In genomic region chrX:101686574-101686973, GRCh38 we compare ENCODE assay signal across 21 cellular contexts.
"Had no signal": no experiment of that assay in that cellular context is flagged by ENCODE, and none has a peak within 500 bp of the region (broad histone marks: within the 10 kb centered on the region; RNA-seq: fewer than 3 reads in every experiment).

No MANE protein-coding gene starts in this region.

- H3K36me3 Mint-ChIP-seq: activated naive CD4-positive, alpha-beta T cell treated with anti-CD3 and anti-CD28 coated beads, Interleukin-2, amount 10 ng/mL, durations not matched to agents 7 days and 5 days; activated naive CD8-positive, alpha-beta T cell treated with anti-CD3 and anti-CD28 coated beads for 36 hours had no signal

- H3K4me3 Mint-ChIP-seq: activated CD4-positive, alpha-beta memory T cell treated with anti-CD3 and anti-CD28 coated beads, Interleukin-2, amount 10 ng/mL, durations not matched to agents 7 days and 5 days; activated CD4-positive, alpha-beta T cell treated with anti-CD3 and anti-CD28 coated beads for 36 hours; activated naive CD4-positive, alpha-beta T cell treated with anti-CD3 and anti-CD28 coated beads, Interleukin-2, amount 10 ng/mL, durations not matched to agents 7 days and 5 days; activated naive CD8-positive, alpha-beta T cell treated with anti-CD3 and anti-CD28 coated beads for 36 hours; activated T-cell treated with anti-CD3 and anti-CD28 coated beads, Interleukin-2, amount 50 U/mL, for 72 hours had no signal

- ATAC-seq: activated CD4-positive, alpha-beta T cell treated with anti-CD3 and anti-CD28 coated beads for 36 hours; activated T-cell treated with anti-CD3 and anti-CD28 coated beads, Interleukin-2, amount 50 U/mL, for 72 hours had no signal

- H3K9me2 ChIP-seq: SK-N-SH had no signal

- H3K27me3 Mint-ChIP-seq: activated CD4-positive, alpha-beta T cell treated with anti-CD3 and anti-CD28 coated beads for 36 hours; activated naive CD8-positive, alpha-beta T cell treated with anti-CD3 and anti-CD28 coated beads for 36 hours had no signal

- DNase-seq: activated CD4-positive, alpha-beta memory T cell treated with anti-CD3 and anti-CD28 coated beads, Interleukin-2, amount 10 ng/mL, durations not matched to agents 7 days and 5 days; activated CD4-positive, alpha-beta T cell treated with anti-CD3 and anti-CD28 coated beads for 36 hours; activated CD4-positive, alpha-beta T cell treated with anti-CD3 and anti-CD28 coated beads, Interleukin-2, amount 50 U/mL, for 1 hour; activated gamma-delta T cell treated with Interleukin-2 at 50 U/mL for 16 hours; activated naive CD4-positive, alpha-beta T cell treated with anti-CD3 and anti-CD28 coated beads, Interleukin-2, amount 10 ng/mL, durations not matched to agents 7 days and 5 days; activated naive CD8-positive, alpha-beta T cell treated with anti-CD3 and anti-CD28 coated beads for 36 hours; activated T-cell treated with anti-CD3 and anti-CD28 coated beads, Interleukin-2, amount 50 U/mL, for 72 hours; Kasumi-1; NCI-H1105 treated with DMSO at 0.1 percent for 48 hours; NCI-H1436 treated with DMSO at 0.1 percent for 48 hours; NCI-H187; NCI-H2081; NCI-H446; Peyer's patch; Right ventricle myocardium superior; SJCRH30; SK-N-SH; T-helper 1 cell had no signal

- H3K9me3 ChIP-seq: Peyer's patch, SJCRH30, SK-N-SH had no signal

- H3K36me3 ChIP-seq: Peyer's patch, SJCRH30 had no signal

- H3K4me3 ChIP-seq: Peyer's patch, SJCRH30 had no signal

- H3K9me3 Mint-ChIP-seq: activated CD4-positive, alpha-beta memory T cell treated with anti-CD3 and anti-CD28 coated beads, Interleukin-2, amount 10 ng/mL, durations not matched to agents 7 days and 5 days; activated naive CD4-positive, alpha-beta T cell treated with anti-CD3 and anti-CD28 coated beads, Interleukin-2, amount 10 ng/mL, durations not matched to agents 7 days and 5 days; activated naive CD8-positive, alpha-beta T cell treated with anti-CD3 and anti-CD28 coated beads for 36 hours; activated T-cell treated with anti-CD3 and anti-CD28 coated beads, Interleukin-2, amount 50 U/mL, for 72 hours; activated T-helper 2 cell treated with anti-CD3 and anti-CD28 coated beads, Interferon-gamma antibody, Interleukin-2, Interleukin-4, amounts not matched to agents 10 μg/mL and 5 μg/mL and 100 μg/mL, durations not matched to agents 14 hours and 24 hours and 36 hours had no signal

- H3K9ac ChIP-seq: SK-N-SH had no signal

- H3K27me3 ChIP-seq: Peyer's patch, SJCRH30 had no signal

- H3K4me1 Mint-ChIP-seq: activated CD4-positive, alpha-beta memory T cell treated with anti-CD3 and anti-CD28 coated beads, Interleukin-2, amount 10 ng/mL, durations not matched to agents 7 days and 5 days had no signal

- H3K4me1 ChIP-seq: Peyer's patch, SJCRH30 had no signal

- H3K27ac ChIP-seq: Peyer's patch, RWPE1, SJCRH30, VCaP had no signal

- H3K4me2 ChIP-seq: SK-N-SH had no signal

- H3K27ac Mint-ChIP-seq: activated CD4-positive, alpha-beta memory T cell treated with anti-CD3 and anti-CD28 coated beads, Interleukin-2, amount 10 ng/mL, durations not matched to agents 7 days and 5 days; activated CD4-positive, alpha-beta T cell treated with anti-CD3 and anti-CD28 coated beads for 36 hours; activated naive CD4-positive, alpha-beta T cell treated with anti-CD3 and anti-CD28 coated beads, Interleukin-2, amount 10 ng/mL, durations not matched to agents 7 days and 5 days; activated naive CD8-positive, alpha-beta T cell treated with anti-CD3 and anti-CD28 coated beads for 36 hours; activated T-cell treated with anti-CD3 and anti-CD28 coated beads, Interleukin-2, amount 50 U/mL, for 72 hours; activated T-helper 2 cell treated with anti-CD3 and anti-CD28 coated beads, Interferon-gamma antibody, Interleukin-2, Interleukin-4, amounts not matched to agents 10 μg/mL and 5 μg/mL and 100 μg/mL, durations not matched to agents 14 hours and 24 hours and 36 hours had no signal
